8 cellular contexts compared by ENCODE assay signal in genomic region chr3:52238193-52238760, GRCh38. TPM values are rescaled to one million over a fixed set of nuclear protein-coding genes. Genes with fewer than 3 reads are reported as not detected.
DNase-seq lines count a peak whose midpoint lies in the region; ATAC-seq and TF ChIP-seq lines count a peak whose summit lies in the region.

No MANE protein-coding gene starts in this region.

- H3K4me2 ChIP-seq in trophoblast cell (ENCODE audit: low read length) = peak overlapping the region; percentile 94

- no peak overlapping the region for H2AFZ ChIP-seq in trophoblast cell (ENCODE audit: insufficient read depth, low read length, poor library complexity)

- H3K27ac ChIP-seq in SK-N-MC = no peak overlapping the region
- H3K27ac ChIP-seq in trophoblast cell (ENCODE audit: low read depth, low read length) = no peak overlapping the region

- H3K23ac ChIP-seq in trophoblast cell (ENCODE audit: low read length) = no peak overlapping the region

- H3K4me3 ChIP-seq in AG04449 (ENCODE audit: low read depth, low read length) (peak overlapping the region; percentile 95), SK-N-MC (peak overlapping the region; percentile 85), trophoblast cell (ENCODE audit: low read depth, low read length) (peak overlapping the region; percentile 97)

- H3K27me3 ChIP-seq in trophoblast cell (ENCODE audit: insufficient read depth, low read length) = no peaks in the 10 kb centered on the region

- no peak overlapping the region for H3K18ac ChIP-seq in trophoblast cell (ENCODE audit: low read length)

- no peak overlapping the region for H4K91ac ChIP-seq in trophoblast cell (ENCODE audit: low read depth, low read length)

- POLR2A ChIA-PET in AG04449 (lab: Yijun Ruan, JAX) = interaction anchor here (1.5 kb wide), 2 partner anchors 20 to 182 kb away, joined by 4 to 5 read pairs; partner anchors contain the start of gene DUSP7

- H3K9me3 ChIP-seq in SK-N-MC (ENCODE audit: low read depth, low read length) = no peaks in the 10 kb centered on the region
- H3K9me3 ChIP-seq in trophoblast cell (ENCODE audit: insufficient read depth, low read depth, low read length) = peaks cover 4% of the 10 kb centered on the region

- no peak overlapping the region for H4K8ac ChIP-seq in trophoblast cell (ENCODE audit: low read depth, low read length)

- H3K9ac ChIP-seq in SK-N-MC (ENCODE audit: insufficient read length) (peak overlapping the region; percentile 51), trophoblast cell (ENCODE audit: low read length) (peak overlapping the region; percentile 54)

- TF ChIP-seq CTCF in AG04449 (IDR thresholded peaks at IDR 0.05; ENCODE audit: insufficient read depth, low read length, missing control alignments) = no peak
- TF ChIP-seq CTCF in GM13977 (IDR thresholded peaks at IDR 0.05; ENCODE audit: extremely low read depth, insufficient read depth, missing control alignments) = no peak

- peaks cover 12% of the 10 kb centered on the region for H3K79me1 ChIP-seq in trophoblast cell (ENCODE audit: low read length)

- H4K12ac ChIP-seq in trophoblast cell (ENCODE audit: low read depth, low read length) = no peak overlapping the region

- peak overlapping the region; percentile 14 for H3K14ac ChIP-seq in trophoblast cell (ENCODE audit: low read length)

- no peaks in the 10 kb centered on the region for H3K36me3 ChIP-seq in SK-N-MC (ENCODE audit: insufficient read depth, low read length)
- H3K36me3 ChIP-seq in trophoblast cell (ENCODE audit: control insufficient read depth in 1 of 2, insufficient read depth in 2 of 2, low read length in 2 of 2) = peaks cover 14 to 16% of the 10 kb centered on the region in 2 experiments

- H3K4me1 ChIP-seq in trophoblast cell (ENCODE audit: control insufficient read depth in 1 of 2, insufficient read depth in 2 of 2, low read length in 2 of 2) = peaks cover 14 to 21% of the 10 kb centered on the region in 2 experiments

- H3K4ac ChIP-seq in trophoblast cell (ENCODE audit: low read depth, low read length) = no peak overlapping the region

- WGBS in trophoblast cell (ENCODE audit: extremely low coverage, insufficient coverage, insufficient read length) = no CpG with 5 or more reads among the region's 11 CpGs

- in situ Hi-C loops in GM13977 (cut with MboI; ENCODE audit: low pct_unique_long_range_greater_than_20kb, low sequenced_read_pairs, unreplicated experiment) = loop anchor here (10.0 kb wide), 1 partner anchor 107 kb away; no protein-coding TSS in a partner anchor

- ATAC-seq in GM21786 (IDR thresholded peaks at IDR 0.05; ENCODE audit: unreplicated experiment) (peak; percentile 6), esophagus mucosa (peak; percentile 22), HG03175 (IDR thresholded peaks at IDR 0.05; ENCODE audit: unreplicated experiment) (no peak)

- no peak overlapping the region for H2BK5ac ChIP-seq in trophoblast cell (ENCODE audit: low read depth, low read length, poor library complexity)

- DNase-seq in AG04449 (ENCODE audit: low read depth, low spot score) = no peak
- no peak for DNase-seq in SK-N-MC (ENCODE audit: low read depth, low spot score)
- DNase-seq in trophoblast cell = no peak
- DNase-seq in NCI-H1930 (lab: John Stamatoyannopoulos, UW) = no peak
- no peak for DNase-seq in GM13977 (ENCODE audit: low spot score)

- CTCF ChIA-PET in AG04449 (lab: Yijun Ruan, JAX) = interaction anchor here (0.8 to 14.4 kb wide), 5 partner anchors 11 to 101 kb away, joined by 3 to 336 read pairs (median 3); partner anchors contain the start of gene TLR9

- H3K79me2 ChIP-seq in trophoblast cell (ENCODE audit: control insufficient read depth, insufficient read depth, low read length, poor library complexity) = peaks cover 7% of the 10 kb centered on the region

- H2BK12ac ChIP-seq in trophoblast cell (ENCODE audit: low read length) = no peak overlapping the region

- no peak overlapping the region for H2AK5ac ChIP-seq in trophoblast cell (ENCODE audit: low read length)

- no peak overlapping the region for H2BK120ac ChIP-seq in trophoblast cell (ENCODE audit: insufficient read depth, low read length, poor library complexity)

RNA-seq across cellular contexts. Expression of gene TWF2, which starts 0.7 kb away (rescaled TPM):
- 37.4 TPM for total RNA-seq in esophagus mucosa
- 39.5 and 39.9 TPM in 2 replicates for polyA plus RNA-seq in trophoblast cell (2013)

RNA-seq across cellular contexts. Expression of gene PPM1M, which starts 7.3 kb away (rescaled TPM):
- 9.5 TPM for total RNA-seq in esophagus mucosa
- polyA plus RNA-seq in trophoblast cell (2013) = 3.0 and 3.5 TPM in 2 replicates

RNA-seq across cellular contexts. Expression of gene TLR9, which starts 12.8 kb away (rescaled TPM):
- 0.04 TPM for total RNA-seq in esophagus mucosa
- 0.04 and 0.10 TPM in 2 replicates for polyA plus RNA-seq in trophoblast cell (2013)

RNA-seq across cellular contexts. Expression of gene WDR82, which starts 40.2 kb away (rescaled TPM):
- total RNA-seq in esophagus mucosa = 52.2 TPM
- 30.8 and 31.8 TPM in 2 replicates for polyA plus RNA-seq in trophoblast cell (2013)

RNA-seq across cellular contexts. Expression of gene ALAS1, which starts 40.3 kb away (rescaled TPM):
- total RNA-seq in esophagus mucosa = 45.2 TPM
- 117 and 125 TPM in 2 replicates for polyA plus RNA-seq in trophoblast cell (2013)
